In the genomic region with DNA sequence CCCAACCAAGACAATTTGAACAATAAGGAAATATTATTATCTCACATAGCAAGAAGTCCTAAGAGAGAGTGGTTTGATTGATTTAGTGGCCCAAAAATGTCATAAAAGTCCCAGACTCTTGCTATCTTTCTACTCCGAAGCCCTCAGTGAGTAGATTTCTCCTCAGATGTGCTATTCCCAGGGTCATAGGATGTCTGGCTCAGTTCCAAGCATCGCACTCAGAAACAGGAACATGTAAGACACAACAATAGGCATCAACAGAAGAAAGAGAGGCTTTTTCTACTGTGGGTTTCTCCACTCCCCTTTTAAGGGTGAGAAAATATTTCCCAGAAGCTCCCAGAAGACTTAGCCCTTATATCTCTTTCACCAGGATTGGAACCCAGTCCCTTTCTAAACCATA, we compare ENCODE assay signal across 36 cellular contexts.
"Had no signal": no experiment of that assay in that cellular context is flagged by ENCODE, and none has a peak within 500 bp of the region (broad histone marks: within the 10 kb centered on the region; RNA-seq: fewer than 3 reads in every experiment).

No MANE protein-coding gene starts in this region.

- H3K9me3 Mint-ChIP-seq: activated B cell treated with CpG ODN at 0.5 μM for 24 hours; activated CD4-positive, alpha-beta memory T cell treated with anti-CD3 and anti-CD28 coated beads for 36 hours; activated naive CD4-positive, alpha-beta T cell treated with anti-CD3 and anti-CD28 coated beads, Interleukin-2, amount 10 ng/mL, durations not matched to agents 7 days and 5 days; activated naive CD4-positive, alpha-beta T cell treated with anti-CD3 and anti-CD28 coated beads, Interleukin-2, amount 50 U/mL, for 72 hours; activated naive CD8-positive, alpha-beta T cell treated with anti-CD3 and anti-CD28 coated beads, Interleukin-2, amount 10 ng/mL, durations not matched to agents 7 days and 5 days; activated T-helper 1 cell treated with anti-CD3 and anti-CD28 coated beads, Interleukin-12 subunit alpha, Interleukin-12 subunit beta, Interleukin-2, Interleukin-4 antibody, amounts not matched to agents 30 ng/mL and 10 ng/mL and 1 ng/mL, durations not matched to agents 14 hours and 24 hours and 36 hours; activated T-helper 2 cell treated with anti-CD3 and anti-CD28 coated beads, Interferon-gamma antibody, Interleukin-2, Interleukin-4, amounts not matched to agents 10 μg/mL and 5 μg/mL and 100 μg/mL, durations not matched to agents 14 hours and 24 hours and 36 hours; central memory CD8-positive, alpha-beta T cell; dendritic cell treated with granulocyte-macrophage colony-stimulating factor and Interleukin-4, amounts not matched to agents 40 ng/mL and 50 ng/mL, for 4 days; effector memory CD8-positive, alpha-beta T cell; T-helper 2 cell treated with Interferon-gamma antibody and Interleukin-4, amounts not matched to agents 5 μg/mL and 100 μg/mL, for 36 hours had no signal

- DNase-seq: activated B cell treated with CpG ODN at 0.5 μM for 24 hours; activated CD4-positive, alpha-beta memory T cell treated with anti-CD3 and anti-CD28 coated beads for 36 hours; activated CD4-positive, alpha-beta T cell treated with anti-CD3 and anti-CD28 coated beads for 48 hours; activated CD8-positive, alpha-beta memory T cell treated with anti-CD3 and anti-CD28 coated beads, Interleukin-2, amount 10 ng/mL, durations not matched to agents 7 days and 5 days; activated CD8-positive, alpha-beta memory T cell treated with anti-CD3 and anti-CD28 coated beads, Interleukin-2, amount 50 U/mL, for 4 hours; activated CD8-positive, alpha-beta T cell treated with anti-CD3 and anti-CD28 coated beads, Interleukin-2, amount 10 ng/mL, durations not matched to agents 7 days and 5 days; activated effector memory CD4-positive, alpha-beta T cell treated with anti-CD3 and anti-CD28 coated beads, Interleukin-2, amount 50 U/mL, for 16 hours; activated naive CD4-positive, alpha-beta T cell; activated naive CD4-positive, alpha-beta T cell treated with anti-CD3 and anti-CD28 coated beads, Interleukin-2, amount 10 ng/mL, durations not matched to agents 7 days and 5 days; activated naive CD8-positive, alpha-beta T cell treated with anti-CD3 and anti-CD28 coated beads, Interleukin-2, amount 10 ng/mL, durations not matched to agents 7 days and 5 days; activated T-cell treated with anti-CD3 and anti-CD28 coated beads, Interleukin-2, amount 50 U/mL, for 1 hour; activated T-cell treated with anti-CD3 and anti-CD28 coated beads, Interleukin-2, amount 50 U/mL, for 48 hours; amniotic stem cell; anterior cingulate cortex; effector CD4-positive, alpha-beta T cell; effector memory CD8-positive, alpha-beta T cell; esophagus squamous epithelium; foreskin melanocyte; heart right ventricle; T-helper 1 cell; T-helper 17 cell; T1000; WERI-Rb-1 had no signal

- H3K36me3 Mint-ChIP-seq: activated CD4-positive, alpha-beta memory T cell treated with anti-CD3 and anti-CD28 coated beads for 36 hours; activated CD8-positive, alpha-beta memory T cell treated with anti-CD3 and anti-CD28 coated beads, Interleukin-2, amount 10 ng/mL, durations not matched to agents 7 days and 5 days; activated naive CD4-positive, alpha-beta T cell treated with anti-CD3 and anti-CD28 coated beads, Interleukin-2, amount 10 ng/mL, durations not matched to agents 7 days and 5 days; activated naive CD4-positive, alpha-beta T cell treated with anti-CD3 and anti-CD28 coated beads, Interleukin-2, amount 50 U/mL, for 72 hours; activated naive CD8-positive, alpha-beta T cell treated with anti-CD3 and anti-CD28 coated beads, Interleukin-2, amount 10 ng/mL, durations not matched to agents 7 days and 5 days; brain had no signal

- H3K4me3 ChIP-seq: coronary artery, esophagus squamous epithelium, gastroesophageal sphincter, heart right ventricle, hepatocyte had no signal

- H3K79me2 ChIP-seq: hepatocyte had no signal

- H3K4me2 ChIP-seq: hepatocyte had no signal

- H2AFZ ChIP-seq: hepatocyte had no signal

- H3K27ac ChIP-seq: coronary artery, epithelial cell of prostate, esophagus squamous epithelium, gastroesophageal sphincter, hepatocyte, WERI-Rb-1 had no signal

- H3K4me1 Mint-ChIP-seq: activated B cell treated with CpG ODN at 0.5 μM for 24 hours; activated CD8-positive, alpha-beta memory T cell treated with anti-CD3 and anti-CD28 coated beads, Interleukin-2, amount 10 ng/mL, durations not matched to agents 7 days and 5 days; activated naive CD4-positive, alpha-beta T cell treated with anti-CD3 and anti-CD28 coated beads, Interleukin-2, amount 10 ng/mL, durations not matched to agents 7 days and 5 days; activated naive CD8-positive, alpha-beta T cell treated with anti-CD3 and anti-CD28 coated beads, Interleukin-2, amount 10 ng/mL, durations not matched to agents 7 days and 5 days; central memory CD8-positive, alpha-beta T cell; T-helper 17 cell had no signal

- H3K36me3 ChIP-seq: esophagus squamous epithelium, gastroesophageal sphincter, heart right ventricle, WERI-Rb-1 had no signal

- H3K9me3 ChIP-seq: esophagus squamous epithelium, gastroesophageal sphincter, heart right ventricle had no signal

- H3K4me3 Mint-ChIP-seq: activated B cell treated with CpG ODN at 0.5 μM for 24 hours; activated CD4-positive, alpha-beta memory T cell treated with anti-CD3 and anti-CD28 coated beads for 36 hours; activated CD8-positive, alpha-beta memory T cell treated with anti-CD3 and anti-CD28 coated beads, Interleukin-2, amount 10 ng/mL, durations not matched to agents 7 days and 5 days; activated CD8-positive, alpha-beta T cell treated with anti-CD3 and anti-CD28 coated beads, Interleukin-2, amount 10 ng/mL, durations not matched to agents 7 days and 5 days; activated naive CD4-positive, alpha-beta T cell treated with anti-CD3 and anti-CD28 coated beads, Interleukin-2, amount 10 ng/mL, durations not matched to agents 7 days and 5 days; activated naive CD8-positive, alpha-beta T cell treated with anti-CD3 and anti-CD28 coated beads, Interleukin-2, amount 10 ng/mL, durations not matched to agents 7 days and 5 days; activated T-helper 1 cell treated with anti-CD3 and anti-CD28 coated beads, Interleukin-12 subunit alpha, Interleukin-12 subunit beta, Interleukin-2, Interleukin-4 antibody, amounts not matched to agents 30 ng/mL and 10 ng/mL and 1 ng/mL, durations not matched to agents 14 hours and 24 hours and 36 hours; brain; central memory CD8-positive, alpha-beta T cell; dendritic cell treated with granulocyte-macrophage colony-stimulating factor and Interleukin-4, amounts not matched to agents 40 ng/mL and 50 ng/mL, for 4 days; effector memory CD8-positive, alpha-beta T cell; T-helper 17 cell; T-helper 2 cell treated with Interferon-gamma antibody and Interleukin-4, amounts not matched to agents 5 μg/mL and 100 μg/mL, for 36 hours had no signal

- H3K27ac Mint-ChIP-seq: activated B cell treated with CpG ODN at 0.5 μM for 24 hours; activated CD4-positive, alpha-beta memory T cell treated with anti-CD3 and anti-CD28 coated beads for 36 hours; activated CD8-positive, alpha-beta memory T cell treated with anti-CD3 and anti-CD28 coated beads, Interleukin-2, amount 10 ng/mL, durations not matched to agents 7 days and 5 days; activated CD8-positive, alpha-beta T cell treated with anti-CD3 and anti-CD28 coated beads, Interleukin-2, amount 10 ng/mL, durations not matched to agents 7 days and 5 days; activated naive CD4-positive, alpha-beta T cell treated with anti-CD3 and anti-CD28 coated beads, Interleukin-2, amount 10 ng/mL, durations not matched to agents 7 days and 5 days; activated naive CD4-positive, alpha-beta T cell treated with anti-CD3 and anti-CD28 coated beads, Interleukin-2, amount 50 U/mL, for 72 hours; activated naive CD8-positive, alpha-beta T cell treated with anti-CD3 and anti-CD28 coated beads, Interleukin-2, amount 10 ng/mL, durations not matched to agents 7 days and 5 days; activated T-helper 1 cell treated with anti-CD3 and anti-CD28 coated beads, Interleukin-12 subunit alpha, Interleukin-12 subunit beta, Interleukin-2, Interleukin-4 antibody, amounts not matched to agents 30 ng/mL and 10 ng/mL and 1 ng/mL, durations not matched to agents 14 hours and 24 hours and 36 hours; activated T-helper 2 cell treated with anti-CD3 and anti-CD28 coated beads, Interferon-gamma antibody, Interleukin-2, Interleukin-4, amounts not matched to agents 10 μg/mL and 5 μg/mL and 100 μg/mL, durations not matched to agents 14 hours and 24 hours and 36 hours; brain; dendritic cell treated with granulocyte-macrophage colony-stimulating factor and Interleukin-4, amounts not matched to agents 40 ng/mL and 50 ng/mL, for 4 days; effector memory CD8-positive, alpha-beta T cell; T-helper 17 cell; T-helper 2 cell treated with Interferon-gamma antibody and Interleukin-4, amounts not matched to agents 5 μg/mL and 100 μg/mL, for 36 hours had no signal

- H3K27me3 ChIP-seq: esophagus squamous epithelium, gastroesophageal sphincter, heart right ventricle, hepatocyte had no signal

- ATAC-seq: activated CD4-positive, CD25-positive, alpha-beta regulatory T cell treated with anti-CD3 and anti-CD28 coated beads, Interleukin-2, amount 50 U/mL, for 24 hours; activated CD8-positive, alpha-beta memory T cell treated with anti-CD3 and anti-CD28 coated beads, Interleukin-2, amount 10 ng/mL, durations not matched to agents 7 days and 5 days; activated CD8-positive, alpha-beta T cell treated with anti-CD3 and anti-CD28 coated beads, Interleukin-2, amount 10 ng/mL, durations not matched to agents 7 days and 5 days; activated naive CD4-positive, alpha-beta T cell treated with anti-CD3 and anti-CD28 coated beads, Interleukin-2, amount 50 U/mL, for 72 hours; effector memory CD8-positive, alpha-beta T cell; gastroesophageal sphincter; heart right ventricle; T-helper 17 cell had no signal

- FAIRE-seq: bronchial epithelial cell had no signal

- H3K4me1 ChIP-seq: gastroesophageal sphincter had no signal
